ENCODE assay signal across 8 cellular contexts in the genomic region with DNA sequence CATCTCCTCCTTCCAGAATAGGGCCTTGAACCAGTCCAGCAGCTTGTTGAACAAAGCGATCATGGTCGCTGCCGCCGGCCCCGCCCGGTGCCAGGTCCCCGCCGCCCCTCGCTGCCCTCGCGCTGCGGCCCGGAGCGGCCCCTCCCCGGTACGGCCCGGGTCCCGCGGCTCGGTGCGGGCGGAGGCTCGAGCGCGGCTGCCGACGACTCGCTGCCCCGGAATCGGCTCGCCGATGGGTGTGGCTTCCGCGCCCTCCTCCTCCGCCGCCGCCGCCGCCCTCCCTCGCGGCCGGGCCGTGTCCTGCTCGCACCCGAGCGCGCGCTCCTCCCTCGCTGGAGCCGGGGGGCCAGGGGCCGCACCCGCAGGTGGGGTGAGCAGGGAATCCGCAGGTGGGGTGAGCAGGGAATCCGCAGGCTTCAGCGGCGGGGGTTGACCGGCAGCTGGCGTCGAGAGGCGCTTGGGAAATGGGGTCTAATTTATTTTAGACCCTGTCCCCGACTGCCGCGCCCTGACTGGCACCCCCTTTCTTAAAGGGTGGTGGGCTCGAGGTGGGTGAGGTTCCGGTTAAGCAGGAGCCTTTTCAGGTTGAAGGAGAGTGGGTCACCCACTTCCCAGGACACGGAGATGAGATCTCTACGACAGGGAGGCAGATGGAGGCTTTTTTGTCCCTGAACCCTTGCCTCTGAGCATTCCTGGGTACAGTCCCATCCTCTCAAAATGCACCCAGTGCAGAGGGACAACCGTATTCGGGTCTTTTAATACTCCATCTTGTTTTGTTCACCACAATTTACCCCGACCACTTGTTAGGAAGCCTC. TPM values are rescaled to one million over a fixed set of nuclear protein-coding genes. Genes with fewer than 3 reads are reported as not detected.
A peak's percentile ranks its signal among the peaks of the same experiment; 100 is the strongest.
DNase-seq lines count a peak whose midpoint lies in the region; ATAC-seq and TF ChIP-seq lines count a peak whose summit lies in the region.

A gene (minus strand): TSS at position 228 of the 815 bp plus-strand sequence. CDS start 165 bp downstream, at position 63.

- ATAC-seq in HG02840 (IDR thresholded peaks at IDR 0.05; ENCODE audit: low FRiP score, unreplicated experiment) (peak; percentile 50), lower lobe of right lung (peak; percentile 76 to 89)

- peaks cover 42% of the 10 kb centered on the region for H3K4me1 Mint-ChIP-seq in activated CD4-positive, alpha-beta memory T cell treated with anti-CD3 and anti-CD28 coated beads, Interleukin-2, amount 10 ng/mL, durations not matched to agents 7 days and 5 days

- H3K27me3 ChIP-seq in lower lobe of right lung (ENCODE audit: low read depth): no peaks in the 10 kb centered on the region

- H3K36me3 ChIP-seq in lower lobe of right lung: peaks cover 1% of the 10 kb centered on the region

- peak within 1 kb of the TSS; percentile 94 for H3K27ac ChIP-seq in lower lobe of right lung

- peak within 1 kb of the TSS; percentile 92 for H3K4me3 ChIP-seq in lower lobe of right lung

- peak within 1 kb of the TSS; percentile 84 for H3K4me3 Mint-ChIP-seq in activated CD4-positive, alpha-beta memory T cell treated with anti-CD3 and anti-CD28 coated beads, Interleukin-2, amount 10 ng/mL, durations not matched to agents 7 days and 5 days

- DNase-seq in NOMO-1 (lab: John Stamatoyannopoulos, UW; ENCODE audit: unreplicated experiment in 2 of 2) (peak; percentile 32 to 45), NOMO-1 treated with dmso at 0.1 percent for 144 hours (lab: John Stamatoyannopoulos, UW; ENCODE audit: unreplicated experiment) (no peak), NCI-H2196 (lab: John Stamatoyannopoulos, UW; ENCODE audit: unreplicated experiment) (peak; percentile 45), lower lobe of right lung (peak; percentile 84)
- peak; percentile 78 for DNase-seq in activated CD4-positive, alpha-beta memory T cell treated with anti-CD3 and anti-CD28 coated beads, Interleukin-2, amount 10 ng/mL, durations not matched to agents 7 days and 5 days
- DNase-seq in effector CD4-positive, alpha-beta T cell: peak; percentile 55
- peak; percentile 45 for DNase-seq in stimulated activated CD8-positive, alpha-beta memory T cell treated with anti-CD3 and anti-CD28 coated beads, Interleukin-12 subunit alpha, Interleukin-12 subunit beta, amount 100 ng/mL, for 1 hour (ENCODE audit: low read depth)

- TF ChIP-seq CTCF in lower lobe of right lung (IDR thresholded peaks at IDR 0.05): no peak

- POLR2A ChIA-PET in activated CD4-positive, alpha-beta memory T cell treated with anti-CD3 and anti-CD28 coated beads, Interleukin-2, amount 10 ng/mL, durations not matched to agents 7 days and 5 days (lab: Charles Lee): interaction anchor here (1.3 to 9.2 kb wide), 5 partner anchors 10 to 18 kb away, joined by 3 to 174 read pairs (median 10); a partner anchor contains a TSS

- H3K9me3 Mint-ChIP-seq in activated CD4-positive, alpha-beta memory T cell treated with anti-CD3 and anti-CD28 coated beads, Interleukin-2, amount 10 ng/mL, durations not matched to agents 7 days and 5 days: no peaks in the 10 kb centered on the region

- peak within 1 kb of the TSS; percentile 87 for H3K27ac Mint-ChIP-seq in activated CD4-positive, alpha-beta memory T cell treated with anti-CD3 and anti-CD28 coated beads, Interleukin-2, amount 10 ng/mL, durations not matched to agents 7 days and 5 days

- no peaks in the 10 kb centered on the region for H3K9me3 ChIP-seq in lower lobe of right lung

- peaks cover 27% of the 10 kb centered on the region for H3K36me3 Mint-ChIP-seq in activated CD4-positive, alpha-beta memory T cell treated with anti-CD3 and anti-CD28 coated beads, Interleukin-2, amount 10 ng/mL, durations not matched to agents 7 days and 5 days (ENCODE audit: low read depth)

- H3K27me3 Mint-ChIP-seq in activated CD4-positive, alpha-beta memory T cell treated with anti-CD3 and anti-CD28 coated beads, Interleukin-2, amount 10 ng/mL, durations not matched to agents 7 days and 5 days: no peaks in the 10 kb centered on the region

- CTCF ChIA-PET in activated CD4-positive, alpha-beta memory T cell treated with anti-CD3 and anti-CD28 coated beads, Interleukin-2, amount 10 ng/mL, durations not matched to agents 7 days and 5 days (lab: Charles Lee): interaction anchor here (1.6 to 2.9 kb wide), 3 partner anchors 10 to 161 kb away, joined by 3 to 22 read pairs (median 17); no protein-coding TSS in a partner anchor

- H3K4me1 ChIP-seq in lower lobe of right lung: peaks cover 38% of the 10 kb centered on the region

- intact Hi-C loops in lower lobe of right lung (cut with DNase I): no loop called here

RNA-seq across cellular contexts. Expression of the gene that starts here (rescaled TPM):
- 10 to 100 TPM; 62.4 to 63.8 TPM for total RNA-seq in activated CD4-positive, alpha-beta memory T cell treated with anti-CD3 and anti-CD28 coated beads, Interleukin-2, amount 10 ng/mL, durations not matched to agents 7 days and 5 days
- total RNA-seq in lower lobe of right lung: 98.0 TPM
